Comparison of ENCODE assay signal across 10 cellular contexts in the genomic region with DNA sequence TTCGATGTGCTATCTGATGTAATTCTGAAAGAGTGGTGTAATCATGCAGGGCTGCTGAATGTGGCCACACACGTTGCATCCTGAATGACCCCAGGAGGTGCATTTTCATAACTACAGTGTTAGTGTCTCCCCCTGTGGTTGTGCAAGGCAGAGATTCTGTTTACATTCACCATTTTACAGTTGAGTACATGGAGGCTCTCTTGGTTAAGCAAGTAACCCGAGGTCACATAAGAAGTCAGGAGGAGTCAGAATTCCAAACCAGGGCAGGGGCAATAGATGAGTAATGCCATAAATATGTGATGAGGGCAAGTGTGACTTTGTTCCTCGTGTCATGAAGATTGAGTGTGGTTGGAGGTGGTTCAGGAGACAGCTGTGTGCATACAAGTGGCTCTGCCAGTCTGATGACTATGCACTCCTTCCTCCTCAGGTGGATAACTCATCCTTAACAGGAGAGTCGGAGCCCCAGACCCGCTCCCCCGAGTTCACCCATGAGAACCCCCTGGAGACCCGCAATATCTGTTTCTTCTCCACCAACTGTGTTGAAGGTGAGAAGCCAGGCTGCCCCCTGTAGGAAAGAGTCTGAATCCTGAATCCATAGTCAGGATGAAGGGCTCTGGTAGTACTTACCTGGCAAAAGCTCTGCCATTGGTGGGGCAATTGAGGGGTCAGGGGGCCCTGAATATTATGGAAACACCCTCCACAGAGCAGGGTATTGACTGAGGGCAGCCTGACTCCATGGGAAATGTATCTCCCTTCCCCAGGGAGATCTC. TPM values are rescaled to one million over a fixed set of nuclear protein-coding genes. Genes with fewer than 3 reads are reported as not detected.
A peak's percentile ranks its signal among the peaks of the same experiment; 100 is the strongest.
DNase-seq lines count a peak whose midpoint lies in the region; ATAC-seq, FAIRE-seq and TF ChIP-seq lines count a peak whose summit lies in the region.
"Had no signal": no experiment of that assay in that cellular context is flagged by ENCODE, and none has a peak within 500 bp of the region (broad histone marks: within the 10 kb centered on the region; RNA-seq: fewer than 3 reads in every experiment).

No MANE protein-coding gene starts in this region.

- no peak overlapping the region for H3K4me3 ChIP-seq in K562
- H3K4me3 ChIP-seq in Karpas-422 (ENCODE audit: low read length): no peak overlapping the region

- H3K4me1 ChIP-seq in K562 (replicated peaks in 1 of 2; ENCODE audit: control insufficient read depth in 2 of 2, insufficient read depth in 2 of 2, low read length in 2 of 2) (no peaks in the 10 kb centered on the region; a peak in 1 of 5 replicates), Karpas-422 (ENCODE audit: low read length) (no peaks in the 10 kb centered on the region)

- intact Hi-C loops in K562 (cut with micrococcal nuclease): no loop called here

- no peak for TF ChIP-seq EP300 in K562 (IDR thresholded peaks at IDR 0.05; ENCODE audit: low read length)

- no peaks in the 10 kb centered on the region for H3K36me3 ChIP-seq in K562 (ENCODE audit: control insufficient read depth, insufficient read depth, low read length)
- H3K36me3 ChIP-seq in Karpas-422 (ENCODE audit: insufficient read depth, low read length): no peaks in the 10 kb centered on the region

- no peak overlapping the region for H3K9ac ChIP-seq in K562 (ENCODE audit: insufficient read depth in 1 of 2, low read depth in 2 of 2, low read length in 2 of 2)
- H3K9ac ChIP-seq in Karpas-422 (ENCODE audit: low read length): no peak overlapping the region

- WGBS in K562 (ENCODE audit: insufficient coverage, low coverage, missing lambda C conversion rate): 0% methylated on average over 8 of the region's 8 CpGs

- no peak overlapping the region for H3K27ac ChIP-seq in 22Rv1
- no peak overlapping the region for H3K27ac ChIP-seq in K562 (ENCODE audit: extremely low read depth, low read depth, low read length)
- no peak overlapping the region for H3K27ac ChIP-seq in Karpas-422 (ENCODE audit: low read length)

- no peak overlapping the region for H2AFZ ChIP-seq in K562 (ENCODE audit: low read depth, low read length)
- no peak overlapping the region for H2AFZ ChIP-seq in Karpas-422 (ENCODE audit: low read length)

- TF ChIP-seq RAD21 in K562 (CRISPR knock-in tag; conservative IDR thresholded peaks at IDR 0.05 in 1 of 2, IDR thresholded peaks at IDR 0.05 in 1 of 2): no peak

- CTCF ChIA-PET in K562 (lab: Yijun Ruan, JAX; ENCODE audit: low intra/inter-chr PET ratio): interaction anchor here (0.6 kb wide), 1 partner anchor 88 kb away, joined by 3 read pairs; no protein-coding TSS in a partner anchor

- DNase-seq in HuH-7 (ENCODE audit: low spot score): peak; percentile 51
- no peak for DNase-seq in K562 (ENCODE audit: extremely low read depth in 1 of 4, low spot score in 3 of 4)
- DNase-seq in iris pigment epithelial cell (ENCODE audit: low read depth): peak; percentile 67
- no peak for DNase-seq in DMS 273 (lab: John Stamatoyannopoulos, UW; ENCODE audit: unreplicated experiment)
- DNase-seq in NCI-H1105 treated with DMSO at 0.1 percent for 48 hours (lab: John Stamatoyannopoulos, UW): no peak
- DNase-seq in Karpas-422: no peak
- DNase-seq: AML-193 had no signal

- ATAC-seq in K562: peak; percentile 64
- no peak for ATAC-seq in HG03175 (IDR thresholded peaks at IDR 0.05; ENCODE audit: unreplicated experiment)

- BruUV-seq in K562 (replicated peaks; lab: Mats Ljungman, UMichigan): no TSS peak

- H3K9me2 ChIP-seq in Karpas-422 (replicated peaks; ENCODE audit: insufficient read depth, low read length): no peaks in the 10 kb centered on the region

- POLR2A ChIA-PET in K562 (lab: Yijun Ruan, JAX): interaction anchor here (0.6 to 0.8 kb wide), 2 partner anchors 9 to 14 kb away, joined by 3 to 5 read pairs; partner anchors contain the start of gene ATP1A2

- no peaks in the 10 kb centered on the region for H3K9me3 ChIP-seq in K562 (replicated peaks; ENCODE audit: control insufficient read depth, insufficient read depth, low read depth, low read length)
- no peaks in the 10 kb centered on the region for H3K9me3 ChIP-seq in Karpas-422 (ENCODE audit: low read length)

- TF ChIP-seq POLR2A in K562 (conservative IDR thresholded peaks at IDR 0.05): no peak

- H3K79me2 ChIP-seq in K562 (ENCODE audit: control insufficient read depth, insufficient read depth, low read length): no peaks in the 10 kb centered on the region
- no peaks in the 10 kb centered on the region for H3K79me2 ChIP-seq in Karpas-422 (ENCODE audit: low read length)

- peak; percentile 23; the same call in 1 of the 2 replicates for TF ChIP-seq CTCF in 22Rv1 (IDR thresholded peaks at IDR 0.05)
- peak in 2 of 3 experiments; percentile 11 to 13; a peak in 2 of 6 replicates for TF ChIP-seq CTCF in K562 (IDR thresholded peaks at IDR 0.05 in 2 of 3, conservative IDR thresholded peaks at IDR 0.05 in 1 of 3; ENCODE audit: insufficient read depth in 2 of 3, low read depth in 1 of 3, low read length in 3 of 3)

- in situ Hi-C loops in K562 (cut with MboI): no loop called here

- H3K27me3 ChIP-seq in K562 (ENCODE audit: control insufficient read depth in 2 of 2, insufficient read depth in 2 of 2, low read length in 2 of 2) (peaks cover 24 to 64% of the 10 kb centered on the region in 2 experiments; a peak in 4 of 5 replicates), Karpas-422 (ENCODE audit: low read length) (no peaks in the 10 kb centered on the region)

- H4K20me1 ChIP-seq in K562 (replicated peaks; ENCODE audit: control insufficient read depth, insufficient read depth, low read length): no peaks in the 10 kb centered on the region
- H4K20me1 ChIP-seq in Karpas-422 (ENCODE audit: insufficient read depth, low read depth, low read length): no peaks in the 10 kb centered on the region

- H3K9me1 ChIP-seq in K562 (ENCODE audit: control insufficient read depth, insufficient read depth, low read length): no peaks in the 10 kb centered on the region

- no peak overlapping the region for H3K4me2 ChIP-seq in K562 (ENCODE audit: insufficient read depth, low read length)
- no peak overlapping the region for H3K4me2 ChIP-seq in Karpas-422 (ENCODE audit: low read depth, low read length, poor library complexity, severe bottlenecking)

- no peak for FAIRE-seq in K562 (lab: Jason Lieb, UNC)

RNA-seq across cellular contexts. Expression of gene ATP1A2, which starts 9.3 kb away (rescaled TPM):
- total RNA-seq in K562 (2011; cell fraction: chromatin; rRNA removed; ENCODE audit: low replicate concordance): 0.21 and 1.2 TPM in 2 replicates
- 0.50 TPM in 1 of 2 replicates, not detected in the other for total RNA-seq in K562 (2011; cell fraction: nucleolus; rRNA removed)
- 0.44 and 0.76 TPM in 2 replicates for total RNA-seq in K562 (2011; cell fraction: nucleoplasm; rRNA removed)
- not detected in 2 replicates for total RNA-seq in K562 (2014; rRNA removed)
- total RNA-seq in K562 (2014; rRNA removed; fragmentation: Illumina TruSeq; extraction: Trizol): not detected in 2 replicates
- total RNA-seq in K562 (2015; rRNA removed; fragmentation: Illumina TruSeq; extraction: Trizol): not detected in 2 replicates
- total RNA-seq in K562 (2021): 0.04 and 0.09 TPM in 2 replicates
- polyA plus RNA-seq in K562 (2011; rRNA removed): 0.11 and 0.14 TPM in 2 replicates
- 0.06 and 0.44 TPM in 2 replicates for polyA plus RNA-seq in K562 (2011; cell fraction: cytosol; rRNA removed)
- 0.43 and 0.55 TPM in 2 replicates for polyA plus RNA-seq in K562 (2011; cell fraction: nucleus; rRNA removed)
- polyA plus RNA-seq in K562 (2012): 0.18 and 0.23 TPM in 2 replicates
- polyA plus RNA-seq in K562 (2014; fragmentation: Illumina TruSeq; extraction: Trizol): 0.04 TPM in 1 of 2 replicates, not detected in the other
- not detected for polyA plus RNA-seq in K562 (2014; fragmentation: Nextera tagmentation; extraction: Ambion mirVana)
- polyA plus RNA-seq in K562 (2014; rRNA removed): not detected in 2 replicates
- 0.06 and 0.07 TPM in 2 replicates for polyA minus RNA-seq in K562 (2011; rRNA and poly(A)+ RNA removed)
- not detected in 2 replicates for polyA minus RNA-seq in K562 (2011; cell fraction: cytosol; rRNA and poly(A)+ RNA removed)
- 0.13 and 0.22 TPM in 2 replicates for polyA minus RNA-seq in K562 (2011; cell fraction: nucleus; rRNA and poly(A)+ RNA removed)
- total RNA-seq in Karpas-422 (2014; rRNA removed; shearing (Covaris generic); ENCODE audit: low replicate concordance): not detected in 2 replicates
- polyA plus RNA-seq: IgD-negative memory B cell had no signal

RNA-seq across cellular contexts. Expression of gene IGSF8, which starts 26.5 kb away (rescaled TPM):
- 8.1 and 30.2 TPM in 2 replicates for total RNA-seq in K562 (2011; cell fraction: chromatin; rRNA removed; ENCODE audit: low replicate concordance)
- total RNA-seq in K562 (2011; cell fraction: nucleolus; rRNA removed): 35.5 and 43.4 TPM in 2 replicates
- total RNA-seq in K562 (2011; cell fraction: nucleoplasm; rRNA removed): 16.0 and 20.1 TPM in 2 replicates
- total RNA-seq in K562 (2014; rRNA removed) (7.3 and 8.6 TPM in 2 replicates), K562 (2014; rRNA removed; fragmentation: Illumina TruSeq; extraction: Trizol) (0.93 and 1.4 TPM in 2 replicates), K562 (2015; rRNA removed; fragmentation: Illumina TruSeq; extraction: Trizol) (3.2 and 3.9 TPM in 2 replicates), K562 (2021) (11.7 and 12.5 TPM in 2 replicates)
- polyA plus RNA-seq in K562 (2011; rRNA removed) (3.9 and 10.0 TPM in 2 replicates), K562 (2014; fragmentation: Illumina TruSeq; extraction: Trizol) (3.1 and 5.9 TPM in 2 replicates), K562 (2014; fragmentation: Nextera tagmentation; extraction: Ambion mirVana) (under 1 TPM; 0.32 to 0.35 TPM), K562 (2014; rRNA removed) (7.1 and 7.6 TPM in 2 replicates)
- 8.4 and 14.8 TPM in 2 replicates for polyA plus RNA-seq in K562 (2011; cell fraction: cytosol; rRNA removed)
- 22.5 and 32.3 TPM in 2 replicates for polyA plus RNA-seq in K562 (2011; cell fraction: nucleus; rRNA removed)
- 10.3 and 16.7 TPM in 2 replicates for polyA plus RNA-seq in K562 (2012)
- 1.6 and 3.2 TPM in 2 replicates for polyA minus RNA-seq in K562 (2011; rRNA and poly(A)+ RNA removed)
- polyA minus RNA-seq in K562 (2011; cell fraction: cytosol; rRNA and poly(A)+ RNA removed): 4.3 and 9.0 TPM in 2 replicates
- polyA minus RNA-seq in K562 (2011; cell fraction: nucleus; rRNA and poly(A)+ RNA removed): 5.4 and 6.7 TPM in 2 replicates
- 15.8 and 33.8 TPM in 2 replicates for total RNA-seq in Karpas-422 (2014; rRNA removed; shearing (Covaris generic); ENCODE audit: low replicate concordance)

RNA-seq across cellular contexts. Expression of gene ATP1A4, which starts 26.5 kb away (rescaled TPM):
- total RNA-seq in K562 (2011; cell fraction: chromatin; rRNA removed; ENCODE audit: low replicate concordance): not detected in 2 replicates
- total RNA-seq in K562 (2011; cell fraction: nucleolus; rRNA removed): not detected in 2 replicates
- not detected in 2 replicates for total RNA-seq in K562 (2011; cell fraction: nucleoplasm; rRNA removed)
- total RNA-seq in K562 (2014; rRNA removed) (not detected in 2 replicates), K562 (2014; rRNA removed; fragmentation: Illumina TruSeq; extraction: Trizol) (not detected in 2 replicates), K562 (2015; rRNA removed; fragmentation: Illumina TruSeq; extraction: Trizol) (not detected in 2 replicates), K562 (2021) (not detected in 2 replicates)
- polyA plus RNA-seq in K562 (2011; rRNA removed) (not detected in 2 replicates), K562 (2014; fragmentation: Illumina TruSeq; extraction: Trizol) (not detected in 2 replicates), K562 (2014; fragmentation: Nextera tagmentation; extraction: Ambion mirVana) (under 1 TPM in 1 of 2 experiments, not detected in 1; 0.07 TPM), K562 (2014; rRNA removed) (not detected in 2 replicates)
- polyA plus RNA-seq in K562 (2011; cell fraction: cytosol; rRNA removed): not detected in 2 replicates
- polyA plus RNA-seq in K562 (2011; cell fraction: nucleus; rRNA removed): not detected in 2 replicates
- 0.07 TPM in 1 of 2 replicates, not detected in the other for polyA plus RNA-seq in K562 (2012)
- polyA minus RNA-seq in K562 (2011; rRNA and poly(A)+ RNA removed): not detected in 2 replicates
- not detected in 2 replicates for polyA minus RNA-seq in K562 (2011; cell fraction: cytosol; rRNA and poly(A)+ RNA removed)
- polyA minus RNA-seq in K562 (2011; cell fraction: nucleus; rRNA and poly(A)+ RNA removed): not detected in 2 replicates
- total RNA-seq in Karpas-422 (2014; rRNA removed; shearing (Covaris generic); ENCODE audit: low replicate concordance): not detected in 2 replicates
- polyA plus RNA-seq: IgD-negative memory B cell had no signal

RNA-seq across cellular contexts. Expression of gene KCNJ9, which starts 43.6 kb away (rescaled TPM):
- not detected in 2 replicates for total RNA-seq in K562 (2011; cell fraction: chromatin; rRNA removed; ENCODE audit: low replicate concordance)
- not detected in 2 replicates for total RNA-seq in K562 (2011; cell fraction: nucleolus; rRNA removed)
- not detected in 2 replicates for total RNA-seq in K562 (2011; cell fraction: nucleoplasm; rRNA removed)
- total RNA-seq in K562 (2014; rRNA removed) (not detected in 2 replicates), K562 (2014; rRNA removed; fragmentation: Illumina TruSeq; extraction: Trizol) (not detected in 2 replicates), K562 (2015; rRNA removed; fragmentation: Illumina TruSeq; extraction: Trizol) (not detected in 2 replicates), K562 (2021) (not detected in 2 replicates)
- polyA plus RNA-seq in K562 (2011; rRNA removed) (not detected in 2 replicates), K562 (2014; fragmentation: Illumina TruSeq; extraction: Trizol) (not detected in 2 replicates), K562 (2014; fragmentation: Nextera tagmentation; extraction: Ambion mirVana) (not detected), K562 (2014; rRNA removed) (not detected in 2 replicates)
- not detected in 2 replicates for polyA plus RNA-seq in K562 (2011; cell fraction: cytosol; rRNA removed)
- polyA plus RNA-seq in K562 (2011; cell fraction: nucleus; rRNA removed): not detected in 2 replicates
- polyA plus RNA-seq in K562 (2012): not detected in 2 replicates
- not detected in 2 replicates for polyA minus RNA-seq in K562 (2011; rRNA and poly(A)+ RNA removed)
- not detected in 2 replicates for polyA minus RNA-seq in K562 (2011; cell fraction: cytosol; rRNA and poly(A)+ RNA removed)
- not detected in 2 replicates for polyA minus RNA-seq in K562 (2011; cell fraction: nucleus; rRNA and poly(A)+ RNA removed)
- not detected in 2 replicates for total RNA-seq in Karpas-422 (2014; rRNA removed; shearing (Covaris generic); ENCODE audit: low replicate concordance)
- polyA plus RNA-seq: IgD-negative memory B cell had no signal

RNA-seq across cellular contexts. Expression of gene KCNJ10, which starts 54.9 kb away (rescaled TPM):
- total RNA-seq in K562 (2011; cell fraction: chromatin; rRNA removed; ENCODE audit: low replicate concordance): not detected in 2 replicates
- total RNA-seq in K562 (2011; cell fraction: nucleolus; rRNA removed): not detected in 2 replicates
- not detected in 2 replicates for total RNA-seq in K562 (2011; cell fraction: nucleoplasm; rRNA removed)
- not detected in 2 replicates for total RNA-seq in K562 (2014; rRNA removed)
- total RNA-seq in K562 (2014; rRNA removed; fragmentation: Illumina TruSeq; extraction: Trizol): not detected in 2 replicates
- total RNA-seq in K562 (2015; rRNA removed; fragmentation: Illumina TruSeq; extraction: Trizol): not detected in 2 replicates
- total RNA-seq in K562 (2021): not detected in 2 replicates
- not detected in 2 replicates for polyA plus RNA-seq in K562 (2011; rRNA removed)
- polyA plus RNA-seq in K562 (2011; cell fraction: cytosol; rRNA removed): not detected in 2 replicates
- 0.10 TPM in 1 of 2 replicates, not detected in the other for polyA plus RNA-seq in K562 (2011; cell fraction: nucleus; rRNA removed)
- polyA plus RNA-seq in K562 (2012): 0.07 and 0.11 TPM in 2 replicates
- not detected in 2 replicates for polyA plus RNA-seq in K562 (2014; fragmentation: Illumina TruSeq; extraction: Trizol)
- polyA plus RNA-seq in K562 (2014; fragmentation: Nextera tagmentation; extraction: Ambion mirVana): under 1 TPM; 0.06 to 0.11 TPM
- not detected in 2 replicates for polyA plus RNA-seq in K562 (2014; rRNA removed)
- not detected in 2 replicates for polyA minus RNA-seq in K562 (2011; rRNA and poly(A)+ RNA removed)
- not detected in 2 replicates for polyA minus RNA-seq in K562 (2011; cell fraction: cytosol; rRNA and poly(A)+ RNA removed)
- not detected in 2 replicates for polyA minus RNA-seq in K562 (2011; cell fraction: nucleus; rRNA and poly(A)+ RNA removed)
- total RNA-seq in Karpas-422 (2014; rRNA removed; shearing (Covaris generic); ENCODE audit: low replicate concordance): not detected in 2 replicates
- polyA plus RNA-seq: IgD-negative memory B cell had no signal

Comparison
In these comparisons a context has a peak if more than half of its experiments do, and no peak if none do; other contexts are left out.
1. DNase-seq: peak in HuH-7 (single experiment) and iris pigment epithelial cell (single experiment); none in K562 (0 of 4), DMS 273 (single experiment), NCI-H1105 treated with DMSO at 0.1 percent for 48 hours (single experiment) and Karpas-422 (single experiment).